21 cellular contexts compared by ENCODE assay signal in genomic region chr2:127648321-127648720, GRCh38. TPM values are rescaled to one million over a fixed set of nuclear protein-coding genes. Genes with fewer than 3 reads are reported as not detected.
DNase-seq lines count a peak whose midpoint lies in the region; ATAC-seq and TF ChIP-seq lines count a peak whose summit lies in the region.
"Had no signal": no experiment of that assay in that cellular context is flagged by ENCODE, and none has a peak within 500 bp of the region (broad histone marks: within the 10 kb centered on the region; RNA-seq: fewer than 3 reads in every experiment).

No MANE protein-coding gene starts in this region.

- peak overlapping the region; percentile 61 for H3K27ac Mint-ChIP-seq in dendritic cell treated with granulocyte-macrophage colony-stimulating factor and Interleukin-4, amounts not matched to agents 40 ng/mL and 50 ng/mL, for 4 days
- H3K27ac Mint-ChIP-seq in naive thymus-derived CD8-positive, alpha-beta T cell = peak overlapping the region in 6 of 10 donors; percentile 53 to 92 (median 74)
- H3K27ac Mint-ChIP-seq: activated T-cell treated with anti-CD3 and anti-CD28 coated beads, Interleukin-2, amount 50 U/mL, for 72 hours; natural killer cell treated with Interleukin-12 subunit alpha and Interleukin-12 subunit beta and Interleukin-15 and Interleukin-18, amount 100 ng/mL, for 72 hours had no signal

- no peak for ATAC-seq in naive thymus-derived CD8-positive, alpha-beta T cell
- ATAC-seq in HG03432 (IDR thresholded peaks at IDR 0.05; ENCODE audit: unreplicated experiment) = no peak
- ATAC-seq in upper lobe of right lung = no peak
- ATAC-seq: activated T-cell treated with anti-CD3 and anti-CD28 coated beads, Interleukin-2, amount 50 U/mL, for 72 hours; natural killer cell treated with Interleukin-12 subunit alpha and Interleukin-12 subunit beta and Interleukin-15 and Interleukin-18, amount 100 ng/mL, for 72 hours had no signal

- peak overlapping the region; percentile 52 to 83 (median 68) for H3K27ac ChIP-seq in transverse colon
- no peak overlapping the region for H3K27ac ChIP-seq in upper lobe of right lung
- H3K27ac ChIP-seq: KMS-11, SJCRH30 had no signal

- H3K4me3 ChIP-seq in transverse colon (no peak overlapping the region), upper lobe of right lung (no peak overlapping the region)
- H3K4me3 ChIP-seq: SJCRH30 had no signal

- intact Hi-C loops in dendritic cell treated with granulocyte-macrophage colony-stimulating factor and Interleukin-4, amounts not matched to agents 40 ng/mL and 50 ng/mL, for 4 days (cut with micrococcal nuclease) = no loop called here
- intact Hi-C loops in transverse colon (cut with DNase I; ENCODE audit: low total_unique reads) (no loop called here), upper lobe of right lung (cut with DNase I) (no loop called here)

- DNase-seq in M059J (ENCODE audit: low read depth) (peak; percentile 19), transverse colon (no peak), upper lobe of right lung (no peak), NCI-H1417 (lab: John Stamatoyannopoulos, UW) (no peak)
- no peak for DNase-seq in naive thymus-derived CD8-positive, alpha-beta T cell
- DNase-seq: activated CD8-positive, alpha-beta memory T cell treated with anti-CD3 and anti-CD28 coated beads for 24 hours; activated T-cell treated with anti-CD3 and anti-CD28 coated beads, Interleukin-2, amount 50 U/mL, for 72 hours; effector CD4-positive, alpha-beta T cell; HCEC 1CT; immature natural killer cell; NCI-H1092 treated with DMSO at 0.1 percent for 48 hours; NCI-H526 treated with DMSO at 0.1 percent for 48 hours; SJCRH30 had no signal

- H3K36me3 ChIP-seq in transverse colon (no peaks in the 10 kb centered on the region), upper lobe of right lung (no peaks in the 10 kb centered on the region)
- H3K36me3 ChIP-seq: SJCRH30 had no signal

- no peak for TF ChIP-seq POLR2A in transverse colon (IDR thresholded peaks at IDR 0.05)

- H3K9me3 ChIP-seq in transverse colon (no peaks in the 10 kb centered on the region), upper lobe of right lung (no peaks in the 10 kb centered on the region)
- H3K9me3 ChIP-seq: SJCRH30 had no signal

- peaks cover 3% of the 10 kb centered on the region for H3K36me3 Mint-ChIP-seq in dendritic cell treated with granulocyte-macrophage colony-stimulating factor and Interleukin-4, amounts not matched to agents 40 ng/mL and 50 ng/mL, for 4 days (ENCODE audit: low read depth)
- H3K36me3 Mint-ChIP-seq in naive thymus-derived CD8-positive, alpha-beta T cell = no peaks in the 10 kb centered on the region
- H3K36me3 Mint-ChIP-seq: immature natural killer cell; natural killer cell treated with Interleukin-12 subunit alpha and Interleukin-12 subunit beta and Interleukin-15 and Interleukin-18, amount 100 ng/mL, for 72 hours had no signal

- H3K4me1 ChIP-seq in transverse colon = peaks cover 31 to 73% (median 53%) of the 10 kb centered on the region in 4 donors
- peaks cover 15% of the 10 kb centered on the region for H3K4me1 ChIP-seq in upper lobe of right lung

- WGBS in transverse colon (ENCODE audit: low coverage in 1 of 2), 2 donors = 86% methylated on average over 6 of the region's 6 CpGs; no CpG with 5 or more reads in 1 of the 2 donors

- POLR2A ChIA-PET in naive thymus-derived CD8-positive, alpha-beta T cell (lab: Charles Lee) = interaction anchor here (1.0 to 1.7 kb wide), 2 partner anchors 8 to 53 kb away, joined by 3 read pairs; partner anchors contain the start of gene SFT2D3

- H3K4me3 Mint-ChIP-seq in dendritic cell treated with granulocyte-macrophage colony-stimulating factor and Interleukin-4, amounts not matched to agents 40 ng/mL and 50 ng/mL, for 4 days = no peak overlapping the region
- peak overlapping the region in 7 of 10 donors; percentile 0 to 74 (median 51) for H3K4me3 Mint-ChIP-seq in naive thymus-derived CD8-positive, alpha-beta T cell
- H3K4me3 Mint-ChIP-seq: immature natural killer cell; natural killer cell treated with Interleukin-12 subunit alpha and Interleukin-12 subunit beta and Interleukin-15 and Interleukin-18, amount 100 ng/mL, for 72 hours had no signal

- peaks cover 8% of the 10 kb centered on the region for H3K27me3 Mint-ChIP-seq in dendritic cell treated with granulocyte-macrophage colony-stimulating factor and Interleukin-4, amounts not matched to agents 40 ng/mL and 50 ng/mL, for 4 days
- no peaks in the 10 kb centered on the region for H3K27me3 Mint-ChIP-seq in naive thymus-derived CD8-positive, alpha-beta T cell
- H3K27me3 Mint-ChIP-seq: natural killer cell treated with Interleukin-12 subunit alpha and Interleukin-12 subunit beta and Interleukin-15 and Interleukin-18, amount 100 ng/mL, for 72 hours had no signal

- H3K27me3 ChIP-seq in transverse colon (no peaks in the 10 kb centered on the region), upper lobe of right lung (no peaks in the 10 kb centered on the region)
- H3K27me3 ChIP-seq: SJCRH30 had no signal

- in situ Hi-C loops in transverse colon (cut with MboI; ENCODE audit: low pct_ligation_motif_present in 1 of 4, low pct_unique_long_range_greater_than_20kb in 1 of 4, low sequenced_read_pairs in 3 of 4) = no loop called here

- H3K9me3 Mint-ChIP-seq in dendritic cell treated with granulocyte-macrophage colony-stimulating factor and Interleukin-4, amounts not matched to agents 40 ng/mL and 50 ng/mL, for 4 days = no peaks in the 10 kb centered on the region
- H3K9me3 Mint-ChIP-seq in naive thymus-derived CD8-positive, alpha-beta T cell = no peaks in the 10 kb centered on the region
- H3K9me3 Mint-ChIP-seq: activated T-cell treated with anti-CD3 and anti-CD28 coated beads, Interleukin-2, amount 50 U/mL, for 72 hours; immature natural killer cell; natural killer cell treated with Interleukin-12 subunit alpha and Interleukin-12 subunit beta and Interleukin-15 and Interleukin-18, amount 100 ng/mL, for 72 hours had no signal

- TF ChIP-seq CTCF in transverse colon (IDR thresholded peaks at IDR 0.05) (no peak), upper lobe of right lung (IDR thresholded peaks at IDR 0.05) (no peak)

- TF ChIP-seq EP300 in transverse colon (IDR thresholded peaks at IDR 0.05; ENCODE audit: low read depth) = no peak

- H3K4me1 Mint-ChIP-seq in dendritic cell treated with granulocyte-macrophage colony-stimulating factor and Interleukin-4, amounts not matched to agents 40 ng/mL and 50 ng/mL, for 4 days (ENCODE audit: low read depth) = peaks cover 40% of the 10 kb centered on the region
- H3K4me1 Mint-ChIP-seq in naive thymus-derived CD8-positive, alpha-beta T cell = peaks cover 14 to 49% (median 40%) of the 10 kb centered on the region in 4 donors

RNA-seq across cellular contexts. Expression of gene GPR17, which starts 2.4 kb away (rescaled TPM):
- 0.07 TPM in 1 of 2 replicates, not detected in the other for total RNA-seq in M059J (2014; rRNA removed; shearing (Covaris generic))
- not detected for total RNA-seq in naive thymus-derived CD8-positive, alpha-beta T cell
- not detected for polyA plus RNA-seq in naive thymus-derived CD8-positive, alpha-beta T cell
- total RNA-seq in transverse colon = under 1 TPM in 1 of 4 donors, not detected in 3; 0.14 TPM
- 0.49 TPM for total RNA-seq in upper lobe of right lung
- total RNA-seq: activated T-cell treated with anti-CD3 and anti-CD28 coated beads, Interleukin-2, amount 50 U/mL, for 72 hours; bronchial epithelial cell; lung microvascular endothelial cell; natural killer cell treated with Interleukin-12 subunit alpha and Interleukin-12 subunit beta and Interleukin-15 and Interleukin-18, amount 100 ng/mL, for 72 hours; progenitor cell of endocrine pancreas; SJCRH30; T-helper 2 cell treated with Interferon-gamma antibody and Interleukin-4, amounts not matched to agents 100 ng/mL and 5 ng/mL, for 36 hours had no signal
- polyA plus RNA-seq: immature natural killer cell had no signal

RNA-seq across cellular contexts. Expression of gene LIMS2, which starts 27.0 kb away (rescaled TPM):
- 0.30 and 2.0 TPM in 2 replicates for total RNA-seq in M059J (2014; rRNA removed; shearing (Covaris generic))
- total RNA-seq in naive thymus-derived CD8-positive, alpha-beta T cell = 10 to 100 TPM; 10.1 to 11.8 TPM
- 10 to 100 TPM in 1 of 3 donors, 1 to 10 TPM in 2; 3.4 to 12.5 (median 5.8) TPM for polyA plus RNA-seq in naive thymus-derived CD8-positive, alpha-beta T cell
- total RNA-seq in transverse colon (100 to 1,000 TPM in 2 of 4 donors, 10 to 100 TPM in 2; 34.5 to 198 (median 91.3) TPM), upper lobe of right lung (161 TPM)
- total RNA-seq: natural killer cell treated with Interleukin-12 subunit alpha and Interleukin-12 subunit beta and Interleukin-15 and Interleukin-18, amount 100 ng/mL, for 72 hours had no signal

RNA-seq across cellular contexts. Expression of gene SFT2D3, which starts 53.0 kb away (rescaled TPM):
- total RNA-seq in M059J (2014; rRNA removed; shearing (Covaris generic)) = 5.3 and 5.6 TPM in 2 replicates
- 10 to 100 TPM; 16.5 to 16.9 TPM for total RNA-seq in naive thymus-derived CD8-positive, alpha-beta T cell
- 1 to 10 TPM; 1.7 to 4.4 (median 2.4) TPM for polyA plus RNA-seq in naive thymus-derived CD8-positive, alpha-beta T cell
- total RNA-seq in transverse colon (10 to 100 TPM in 1 of 4 donors, 1 to 10 TPM in 3; 6.8 to 13.7 (median 8.3) TPM), upper lobe of right lung (7.7 TPM)
